In the genomic region with DNA sequence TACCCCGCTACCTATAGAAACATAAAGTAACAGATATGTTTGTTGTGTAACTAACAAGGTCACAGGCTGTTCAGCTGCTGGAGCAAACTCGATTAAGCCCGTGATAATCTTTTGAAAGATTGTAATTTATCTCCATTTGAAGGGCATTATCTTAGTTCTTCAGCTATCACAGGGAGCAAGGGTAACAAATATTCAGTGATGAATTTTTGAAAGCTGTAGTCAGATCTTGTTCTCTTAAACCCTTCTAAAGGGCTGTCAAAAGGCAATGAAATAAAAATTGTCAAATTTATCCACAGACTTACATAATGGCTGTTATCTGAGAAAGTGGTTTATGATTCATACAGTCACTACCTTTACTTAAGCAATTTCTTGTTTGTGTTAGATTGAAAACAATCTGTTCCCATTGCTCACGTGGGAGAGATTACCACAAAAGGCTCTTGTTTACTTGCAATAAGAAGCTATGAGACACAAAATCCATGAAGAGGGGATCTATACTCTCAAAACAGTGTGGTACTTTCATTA, we compare ENCODE assay signal across 9 cellular contexts.
A peak's percentile ranks its signal among the peaks of the same experiment; 100 is the strongest.
DNase-seq lines count a peak whose midpoint lies in the region; ATAC-seq and TF ChIP-seq lines count a peak whose summit lies in the region.
"Had no signal": no experiment of that assay in that cellular context is flagged by ENCODE, and none has a peak within 500 bp of the region (broad histone marks: within the 10 kb centered on the region; RNA-seq: fewer than 3 reads in every experiment).

No MANE protein-coding gene starts in this region.

- H3K27ac ChIP-seq in HEK293 (ENCODE audit: extremely low read depth, low read depth, low read length) (no peak overlapping the region), RWPE1 (no peak overlapping the region)
- H3K27ac ChIP-seq: transverse colon had no signal

- H3K9ac ChIP-seq in skeletal muscle satellite cell (ENCODE audit: low read depth, low read length), result peak overlapping the region; percentile 23

- H3K4me3 ChIP-seq in HEK293 (ENCODE audit: low read depth, low read length) (no peak overlapping the region), foreskin fibroblast (ENCODE audit: low read depth in 1 of 2, low read length in 2 of 2) (no peak overlapping the region), skeletal muscle satellite cell (ENCODE audit: low read length) (no peak overlapping the region)
- H3K4me3 ChIP-seq: transverse colon had no signal

- CTCF ChIA-PET in HEK293 (lab: Yijun Ruan, JAX) (no interaction called here), RWPE1 (lab: Yijun Ruan, JAX) (no interaction called here)

- peak overlapping the region; percentile 57 for H3K4me2 ChIP-seq in skeletal muscle satellite cell (ENCODE audit: low read length)

- no peak for ATAC-seq in HG03354 (IDR thresholded peaks at IDR 0.05; ENCODE audit: poor library complexity, severe bottlenecking, unreplicated experiment)
- ATAC-seq: Panc1 had no signal

- H3K9me3 ChIP-seq in HEK293 (ENCODE audit: control insufficient read depth, insufficient read depth, low read depth, low read length) (no peaks in the 10 kb centered on the region), skeletal muscle satellite cell (replicated peaks; ENCODE audit: low read length) (no peaks in the 10 kb centered on the region)
- H3K9me3 ChIP-seq: transverse colon had no signal

- no peaks in the 10 kb centered on the region for H3K27me3 ChIP-seq in skeletal muscle satellite cell (ENCODE audit: control insufficient read depth, insufficient read depth, low read length)
- H3K27me3 ChIP-seq: transverse colon had no signal

- peak; percentile 62 for DNase-seq in RWPE1 (ENCODE audit: low spot score)
- peak; percentile 72 to 79 for DNase-seq in foreskin fibroblast
- no peak for DNase-seq in GM19240 (ENCODE audit: insufficient read length, low spot score)
- no peak for DNase-seq in NK-92 treated with Interleukin-12 subunit alpha and Interleukin-12 subunit beta, amount 100 ng/mL, for 24 hours (lab: John Stamatoyannopoulos, UW)

- H3K4me1 ChIP-seq in HEK293 (ENCODE audit: control insufficient read depth, insufficient read depth, low read length) (peaks cover 19% of the 10 kb centered on the region), skeletal muscle satellite cell (ENCODE audit: control insufficient read depth, insufficient read depth, low read length) (peaks cover 25% of the 10 kb centered on the region)

- POLR2A ChIA-PET in HEK293 (lab: Yijun Ruan, JAX) (no interaction called here), RWPE1 (lab: Yijun Ruan, JAX; ENCODE audit: low non-redundant PET) (no interaction called here)

- no peak for TF ChIP-seq CTCF in HEK293 (tag by site-specific recombination; IDR thresholded peaks at IDR 0.05)
- TF ChIP-seq CTCF in RWPE1 (conservative IDR thresholded peaks at IDR 0.05; ENCODE audit: low read depth), result no peak
- no peak for TF ChIP-seq CTCF in foreskin fibroblast (IDR thresholded peaks at IDR 0.05; ENCODE audit: low read depth, low read length)

- H3K36me3 ChIP-seq in HEK293 (ENCODE audit: control insufficient read depth in 2 of 2, insufficient read depth in 1 of 2, low read length in 2 of 2), result no peaks in the 10 kb centered on the region
- no peaks in the 10 kb centered on the region for H3K36me3 ChIP-seq in skeletal muscle satellite cell (ENCODE audit: insufficient read depth, low read length)
- H3K36me3 ChIP-seq: transverse colon had no signal

TF ChIP-seq in HEK293, 187 proteins besides CTCF, POLR2A, EP300 and RAD21 (continues in another document):
- TF ChIP-seq ZNF837 (tag by site-specific recombination; IDR thresholded peaks at IDR 0.05) (no peak), KLF8 (tag by site-specific recombination; IDR thresholded peaks at IDR 0.05) (no peak), SALL2 (tag by site-specific recombination; IDR thresholded peaks at IDR 0.05; ENCODE audit: borderline replicate concordance) (no peak), ZNF394 (tag by site-specific recombination; IDR thresholded peaks at IDR 0.05; ENCODE audit: borderline replicate concordance) (peak; percentile 12; the same call in 1 of the 2 replicates), HOXC10 (CRISPR knock-in tag; IDR thresholded peaks at IDR 0.05) (no peak), OSR2 (tag by site-specific recombination; IDR thresholded peaks at IDR 0.05) (peak; percentile 81), PRDM1 (tag by site-specific recombination; IDR thresholded peaks at IDR 0.05) (no peak), FEZF1 (tag by site-specific recombination; IDR thresholded peaks at IDR 0.05) (peak; percentile 53; the same call in 1 of the 2 replicates), ZNF324 (tag by site-specific recombination; IDR thresholded peaks at IDR 0.05) (no peak), ZBTB1 (tag by site-specific recombination; IDR thresholded peaks at IDR 0.05) (no peak), ZNF223 (tag by site-specific recombination; IDR thresholded peaks at IDR 0.05) (no peak), MEIS1 (CRISPR knock-in tag; IDR thresholded peaks at IDR 0.05; ENCODE audit: borderline replicate concordance) (no peak), ZNF621 (tag by site-specific recombination; IDR thresholded peaks at IDR 0.05) (no peak), GLI4 (tag by site-specific recombination; IDR thresholded peaks at IDR 0.05) (no peak), ZBTB17 (tag by site-specific recombination; IDR thresholded peaks at IDR 0.05) (peak; percentile 87), ZNF202 (tag by site-specific recombination; IDR thresholded peaks at IDR 0.05; ENCODE audit: borderline replicate concordance) (no peak), MZF1 (tag by site-specific recombination; IDR thresholded peaks at IDR 0.05; ENCODE audit: borderline replicate concordance) (peak; percentile 94; the same call in 1 of the 2 replicates), ZNF530 (tag by site-specific recombination; IDR thresholded peaks at IDR 0.05; ENCODE audit: low read depth) (no peak), ZNF624 (tag by site-specific recombination; IDR thresholded peaks at IDR 0.05) (no peak), ZNF10 (tag by site-specific recombination; IDR thresholded peaks at IDR 0.05) (0 out of 2 replicates have a peak, but pooled peaks have one; percentile 18), ZNF658 (tag by site-specific recombination; IDR thresholded peaks at IDR 0.05) (no peak), ZNF366 (tag by site-specific recombination; conservative IDR thresholded peaks at IDR 0.05) (peak; percentile 61), ZNF433 (tag by site-specific recombination; IDR thresholded peaks at IDR 0.05; ENCODE audit: low read depth) (no peak), IKZF3 (tag by site-specific recombination; IDR thresholded peaks at IDR 0.05) (peak; percentile 58), ZBTB8A (tag by site-specific recombination; IDR thresholded peaks at IDR 0.05) (no peak), ZSCAN16 (tag by site-specific recombination; IDR thresholded peaks at IDR 0.05) (no peak)
- TF ChIP-seq, protein P1, sequence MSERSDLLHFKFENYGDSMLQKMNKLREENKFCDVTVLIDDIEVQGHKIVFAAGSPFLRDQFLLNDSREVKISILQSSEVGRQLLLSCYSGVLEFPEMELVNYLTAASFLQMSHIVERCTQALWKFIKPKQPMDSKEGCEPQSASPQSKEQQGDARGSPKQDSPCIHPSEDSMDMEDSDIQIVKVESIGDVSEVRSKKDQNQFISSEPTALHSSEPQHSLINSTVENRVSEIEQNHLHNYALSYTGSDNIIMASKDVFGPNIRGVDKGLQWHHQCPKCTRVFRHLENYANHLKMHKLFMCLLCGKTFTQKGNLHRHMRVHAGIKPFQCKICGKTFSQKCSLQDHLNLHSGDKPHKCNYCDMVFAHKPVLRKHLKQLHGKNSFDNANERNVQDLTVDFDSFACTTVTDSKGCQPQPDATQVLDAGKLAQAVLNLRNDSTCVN (tag by site-specific recombination; optimal IDR thresholded peaks at IDR 0.05), result no peak
- TF ChIP-seq, protein P2, sequence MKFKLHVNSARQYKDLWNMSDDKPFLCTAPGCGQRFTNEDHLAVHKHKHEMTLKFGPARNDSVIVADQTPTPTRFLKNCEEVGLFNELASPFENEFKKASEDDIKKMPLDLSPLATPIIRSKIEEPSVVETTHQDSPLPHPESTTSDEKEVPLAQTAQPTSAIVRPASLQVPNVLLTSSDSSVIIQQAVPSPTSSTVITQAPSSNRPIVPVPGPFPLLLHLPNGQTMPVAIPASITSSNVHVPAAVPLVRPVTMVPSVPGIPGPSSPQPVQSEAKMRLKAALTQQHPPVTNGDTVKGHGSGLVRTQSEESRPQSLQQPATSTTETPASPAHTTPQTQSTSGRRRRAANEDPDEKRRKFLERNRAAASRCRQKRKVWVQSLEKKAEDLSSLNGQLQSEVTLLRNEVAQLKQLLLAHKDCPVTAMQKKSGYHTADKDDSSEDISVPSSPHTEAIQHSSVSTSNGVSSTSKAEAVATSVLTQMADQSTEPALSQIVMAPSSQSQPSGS (tag by site-specific recombination; IDR thresholded peaks at IDR 0.05; ENCODE audit: low read depth), result no peak
- TF ChIP-seq, protein P3, sequence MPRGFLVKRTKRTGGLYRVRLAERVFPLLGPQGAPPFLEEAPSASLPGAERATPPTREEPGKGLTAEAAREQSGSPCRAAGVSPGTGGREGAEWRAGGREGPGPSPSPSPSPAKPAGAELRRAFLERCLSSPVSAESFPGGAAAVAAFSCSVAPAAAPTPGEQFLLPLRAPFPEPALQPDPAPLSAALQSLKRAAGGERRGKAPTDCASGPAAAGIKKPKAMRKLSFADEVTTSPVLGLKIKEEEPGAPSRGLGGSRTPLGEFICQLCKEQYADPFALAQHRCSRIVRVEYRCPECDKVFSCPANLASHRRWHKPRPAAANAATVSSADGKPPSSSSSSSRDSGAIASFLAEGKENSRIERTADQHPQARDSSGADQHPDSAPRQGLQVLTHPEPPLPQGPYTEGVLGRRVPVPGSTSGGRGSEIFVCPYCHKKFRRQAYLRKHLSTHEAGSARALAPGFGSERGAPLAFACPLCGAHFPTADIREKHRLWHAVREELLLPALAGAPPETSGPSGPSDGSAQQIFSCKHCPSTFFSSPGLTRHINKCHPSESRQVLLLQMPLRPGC (tag by site-specific recombination; IDR thresholded peaks at IDR 0.05), result 0 out of 2 replicates have a peak, but pooled peaks have one; percentile 32
- TF ChIP-seq, protein P4, sequence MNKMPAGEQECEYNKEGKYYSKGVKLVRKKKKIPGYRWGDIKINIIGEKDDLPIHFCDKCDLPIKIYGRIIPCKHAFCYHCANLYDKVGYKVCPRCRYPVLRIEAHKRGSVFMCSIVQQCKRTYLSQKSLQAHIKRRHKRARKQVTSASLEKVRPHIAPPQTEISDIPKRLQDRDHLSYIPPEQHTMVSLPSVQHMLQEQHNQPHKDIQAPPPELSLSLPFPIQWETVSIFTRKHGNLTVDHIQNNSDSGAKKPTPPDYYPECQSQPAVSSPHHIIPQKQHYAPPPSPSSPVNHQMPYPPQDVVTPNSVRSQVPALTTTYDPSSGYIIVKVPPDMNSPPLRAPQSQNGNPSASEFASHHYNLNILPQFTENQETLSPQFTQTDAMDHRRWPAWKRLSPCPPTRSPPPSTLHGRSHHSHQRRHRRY (tag by site-specific recombination; IDR thresholded peaks at IDR 0.05), result no peak

Comparison
In these comparisons a context has a peak if more than half of its experiments do, and no peak if none do; other contexts are left out.
1. DNase-seq: peak in RWPE1 (single experiment) and foreskin fibroblast (2 of 2); none in GM19240 (single experiment) and NK-92 treated with Interleukin-12 subunit alpha and Interleukin-12 subunit beta, amount 100 ng/mL, for 24 hours (single experiment).